8 cellular contexts compared by ENCODE assay signal in the genomic region with DNA sequence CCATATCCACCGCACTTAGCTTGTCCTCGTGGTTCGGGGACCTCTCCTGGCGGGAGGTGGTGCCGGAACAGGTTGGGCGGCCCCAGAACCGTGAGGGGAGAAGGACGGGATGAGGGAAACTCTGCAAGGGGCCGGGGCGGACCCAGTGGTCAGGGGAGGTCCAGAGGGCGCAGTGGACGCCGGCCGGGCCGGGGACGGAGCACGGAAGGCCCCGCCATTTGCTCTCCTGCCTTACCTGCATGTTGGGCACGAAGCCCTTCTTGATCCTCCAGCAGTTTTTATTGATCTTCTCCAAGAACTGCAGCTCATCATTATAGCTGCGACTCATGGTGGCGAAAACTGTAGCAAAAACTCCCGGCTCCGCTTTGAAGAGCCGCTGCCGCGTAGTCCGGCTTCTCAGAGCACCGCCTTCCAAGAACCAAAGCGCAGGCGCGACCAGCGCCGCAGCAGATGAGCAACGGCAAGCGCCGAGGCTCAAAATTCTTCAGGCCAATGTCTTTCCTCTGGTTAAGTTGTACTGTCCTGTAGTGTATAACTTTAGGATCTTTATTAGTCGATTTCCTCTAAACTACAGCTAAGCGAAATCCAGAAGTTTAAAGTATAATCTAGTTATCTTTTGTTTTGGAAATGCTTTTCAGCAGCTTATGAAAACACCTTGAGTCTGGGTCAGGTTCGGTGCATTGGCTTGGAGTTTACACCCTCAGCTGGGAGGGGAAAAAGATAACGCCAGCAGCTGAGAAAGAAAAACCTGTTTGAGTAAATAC. TPM values are rescaled to one million over a fixed set of nuclear protein-coding genes. Genes with fewer than 3 reads are reported as not detected.
A peak's percentile ranks its signal among the peaks of the same experiment; 100 is the strongest.
DNase-seq lines count a peak whose midpoint lies in the region; ATAC-seq and TF ChIP-seq lines count a peak whose summit lies in the region.

A gene (minus strand): TSS at position 419 of the 764 bp plus-strand sequence. CDS start 91 bp downstream, at position 328.

- peak within 1 kb of the TSS; percentile 93 for H3K4me3 ChIP-seq in coronary artery

- H3K27me3 Mint-ChIP-seq in activated CD4-positive, alpha-beta T cell treated with anti-CD3 and anti-CD28 coated beads, Interleukin-2, amount 10 ng/mL, durations not matched to agents 7 days and 5 days, result peaks cover 7% of the 10 kb centered on the region

- ATAC-seq in HG03280 (IDR thresholded peaks at IDR 0.05; ENCODE audit: unreplicated experiment), result peak; percentile 62

- peak within 1 kb of the TSS; percentile 96 for H3K4me3 Mint-ChIP-seq in activated CD4-positive, alpha-beta T cell treated with anti-CD3 and anti-CD28 coated beads, Interleukin-2, amount 10 ng/mL, durations not matched to agents 7 days and 5 days

- DNase-seq in NCI-H187 (lab: John Stamatoyannopoulos, UW) (peak; percentile 30 to 53), NCI-H187 treated with DMSO at 0.1 percent for 48 hours (lab: John Stamatoyannopoulos, UW) (no peak), NCI-H526 treated with DMSO at 0.1 percent for 48 hours (lab: John Stamatoyannopoulos, UW) (peak; percentile 69), coronary artery (ENCODE audit: low spot score) (peak; percentile 88), kidney glomerular epithelial cell (lab: John Stamatoyannopoulos, UW) (peak; percentile 91)
- DNase-seq in activated CD4-positive, alpha-beta T cell treated with anti-CD3 and anti-CD28 coated beads, Interleukin-2, amount 10 ng/mL, durations not matched to agents 7 days and 5 days, result peak; percentile 92
- peak; percentile 93 for DNase-seq in stimulated activated CD4-positive, alpha-beta T cell treated with anti-CD3 and anti-CD28 coated beads, Interleukin-15, amount 100 ng/mL, for 24 hours

- H3K36me3 Mint-ChIP-seq in activated CD4-positive, alpha-beta T cell treated with anti-CD3 and anti-CD28 coated beads, Interleukin-2, amount 10 ng/mL, durations not matched to agents 7 days and 5 days (ENCODE audit: low read depth), result peaks cover 25% of the 10 kb centered on the region

- H3K9me3 Mint-ChIP-seq in activated CD4-positive, alpha-beta T cell treated with anti-CD3 and anti-CD28 coated beads, Interleukin-2, amount 10 ng/mL, durations not matched to agents 7 days and 5 days, result no peaks in the 10 kb centered on the region

- CTCF ChIA-PET in activated CD4-positive, alpha-beta T cell treated with anti-CD3 and anti-CD28 coated beads, Interleukin-2, amount 10 ng/mL, durations not matched to agents 7 days and 5 days (lab: Charles Lee), result interaction anchor here (0.6 to 1.6 kb wide), 9 partner anchors 11 to 746 kb away, joined by 3 to 4 read pairs (median 3); no protein-coding TSS in a partner anchor

- no peak for TF ChIP-seq CTCF in coronary artery (IDR thresholded peaks at IDR 0.05)

- peak within 1 kb of the TSS; percentile 68 to 76 for H3K27ac ChIP-seq in coronary artery

- POLR2A ChIA-PET in activated CD4-positive, alpha-beta T cell treated with anti-CD3 and anti-CD28 coated beads, Interleukin-2, amount 10 ng/mL, durations not matched to agents 7 days and 5 days (lab: Charles Lee), result interaction anchor here (0.6 to 1.4 kb wide), 3 partner anchors 63 to 438 kb away, joined by 3 to 6 read pairs (median 3); a partner anchor contains a TSS

- peaks cover 58% of the 10 kb centered on the region for H3K4me1 Mint-ChIP-seq in activated CD4-positive, alpha-beta T cell treated with anti-CD3 and anti-CD28 coated beads, Interleukin-2, amount 10 ng/mL, durations not matched to agents 7 days and 5 days

- H3K27ac Mint-ChIP-seq in activated CD4-positive, alpha-beta T cell treated with anti-CD3 and anti-CD28 coated beads, Interleukin-2, amount 10 ng/mL, durations not matched to agents 7 days and 5 days, result peak within 1 kb of the TSS; percentile 94

RNA-seq across cellular contexts. Expression of the gene that starts here (rescaled TPM):
- 10 to 100 TPM; 49.1 to 58.5 TPM for total RNA-seq in activated CD4-positive, alpha-beta T cell treated with anti-CD3 and anti-CD28 coated beads, Interleukin-2, amount 10 ng/mL, durations not matched to agents 7 days and 5 days
